ENCODE assay signal across 25 cellular contexts in the genomic region with DNA sequence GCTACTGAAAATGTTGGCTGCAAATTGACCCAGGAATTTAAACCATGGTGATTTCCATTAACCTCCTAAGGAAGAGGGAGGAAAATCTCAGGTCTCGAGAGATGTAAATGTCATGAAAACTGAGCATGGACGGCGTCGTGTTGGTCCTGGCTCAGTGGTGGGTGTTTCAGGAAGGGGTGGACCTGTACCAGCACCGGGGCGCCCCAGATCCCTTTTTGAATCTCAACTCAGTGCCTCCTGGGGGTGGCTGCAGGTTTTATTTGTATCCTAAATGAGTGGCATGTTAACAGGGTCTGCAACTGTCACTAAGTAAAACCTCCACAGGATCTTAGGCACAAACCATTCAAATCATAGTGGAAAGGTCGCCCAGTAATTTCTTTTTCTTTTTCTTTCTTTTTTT.
"Had no signal": no experiment of that assay in that cellular context is flagged by ENCODE, and none has a peak within 500 bp of the region (broad histone marks: within the 10 kb centered on the region; RNA-seq: fewer than 3 reads in every experiment).

No MANE protein-coding gene starts in this region.

- H3K4me3 Mint-ChIP-seq: naive thymus-derived CD8-positive, alpha-beta T cell; nephron progenitor cell; stimulated activated effector memory CD8-positive, alpha-beta T cell treated with anti-CD3 and anti-CD28 coated beads, Interleukin-12 subunit alpha, Interleukin-12 subunit beta, amount 100 ng/mL, for 72 hours; type B pancreatic cell had no signal

- DNase-seq: dermis blood vessel endothelial cell; effector memory CD4-positive, alpha-beta T cell; foreskin keratinocyte; glutamatergic neuron; heart right ventricle; hippocampal formation; left ventricle myocardium superior; lower lobe of right lung; naive thymus-derived CD8-positive, alpha-beta T cell; nephron progenitor cell; nucleus accumbens; psoas muscle; right cardiac atrium; sigmoid colon; stimulated activated CD4-positive, alpha-beta T cell treated with anti-CD3 and anti-CD28 coated beads, Interleukin-2, amount 100 ng/mL, for 24 hours; stimulated activated CD4-positive, alpha-beta T cell treated with anti-CD3 and anti-CD28 coated beads, Interleukin-4, amount 100 ng/mL, for 24 hours; stimulated activated naive CD4-positive, alpha-beta T cell treated with Interleukin-2 at 50 U/mL for 16 hours; substantia nigra; testis; tibial artery had no signal

- H3K36me3 ChIP-seq: esophagus muscularis mucosa, gastroesophageal sphincter, heart right ventricle, lower lobe of right lung, sigmoid colon, tibial artery had no signal

- H3K4me1 ChIP-seq: esophagus muscularis mucosa, foreskin keratinocyte, gastroesophageal sphincter, heart right ventricle, lower lobe of right lung, psoas muscle, sigmoid colon, testis, tibial artery had no signal

- ATAC-seq: foreskin keratinocyte; gastroesophageal sphincter; heart right ventricle; left ventricle myocardium superior; lower lobe of right lung; naive thymus-derived CD8-positive, alpha-beta T cell; psoas muscle; right cardiac atrium; stimulated activated effector memory CD8-positive, alpha-beta T cell treated with anti-CD3 and anti-CD28 coated beads, Interleukin-12 subunit alpha, Interleukin-12 subunit beta, amount 100 ng/mL, for 72 hours had no signal

- H3K4me3 ChIP-seq: coronary artery, esophagus muscularis mucosa, gastroesophageal sphincter, heart right ventricle, lower lobe of right lung, psoas muscle, sigmoid colon, testis, tibial artery had no signal

- H3K27ac ChIP-seq: coronary artery, esophagus muscularis mucosa, foreskin keratinocyte, gastroesophageal sphincter, heart right ventricle, lower lobe of right lung, psoas muscle, sigmoid colon, testis, tibial artery had no signal

- H3K27me3 ChIP-seq: foreskin keratinocyte, testis had no signal

- H3K36me3 Mint-ChIP-seq: naive thymus-derived CD8-positive, alpha-beta T cell; stimulated activated effector memory CD8-positive, alpha-beta T cell treated with anti-CD3 and anti-CD28 coated beads, Interleukin-12 subunit alpha, Interleukin-12 subunit beta, amount 100 ng/mL, for 72 hours; type B pancreatic cell had no signal

- H3K27ac Mint-ChIP-seq: naive thymus-derived CD8-positive, alpha-beta T cell; nephron progenitor cell; stimulated activated effector memory CD8-positive, alpha-beta T cell treated with anti-CD3 and anti-CD28 coated beads, Interleukin-12 subunit alpha, Interleukin-12 subunit beta, amount 100 ng/mL, for 72 hours; type B pancreatic cell had no signal

- H3K9me3 Mint-ChIP-seq: naive thymus-derived CD8-positive, alpha-beta T cell; nephron progenitor cell; stimulated activated effector memory CD8-positive, alpha-beta T cell treated with anti-CD3 and anti-CD28 coated beads, Interleukin-12 subunit alpha, Interleukin-12 subunit beta, amount 100 ng/mL, for 72 hours; type B pancreatic cell had no signal

- H3K9me3 ChIP-seq: esophagus muscularis mucosa, gastroesophageal sphincter, heart right ventricle, lower lobe of right lung, psoas muscle, sigmoid colon, testis, tibial artery had no signal

- H3K4me1 Mint-ChIP-seq: naive thymus-derived CD8-positive, alpha-beta T cell; nephron progenitor cell; stimulated activated effector memory CD8-positive, alpha-beta T cell treated with anti-CD3 and anti-CD28 coated beads, Interleukin-12 subunit alpha, Interleukin-12 subunit beta, amount 100 ng/mL, for 72 hours had no signal
